ENCODE assay signal across 27 cellular contexts in genomic region chr6:136535880-136536620, GRCh38. TPM values are rescaled to one million over a fixed set of nuclear protein-coding genes. Genes with fewer than 3 reads are reported as not detected.
"Had no signal": no experiment of that assay in that cellular context is flagged by ENCODE, and none has a peak within 500 bp of the region (broad histone marks: within the 10 kb centered on the region; RNA-seq: fewer than 3 reads in every experiment).

No MANE protein-coding gene starts in this region.

- FAIRE-seq: RCC 7860 had no signal

- H3K36me3 ChIP-seq: SJSA1 had no signal

- ATAC-seq: Panc1, Right ventricle myocardium inferior had no signal

- H3K9me2 ChIP-seq: SK-N-SH had no signal

- H3K4me3 ChIP-seq: PC-9, SJSA1 had no signal

- H3K9ac ChIP-seq: SK-N-SH had no signal

- H3K27ac ChIP-seq: PC-9, RWPE1, SJSA1 had no signal

- H3K4me2 ChIP-seq: PC-9, SK-N-SH had no signal

- H3K9me3 ChIP-seq: SJSA1, SK-N-SH had no signal

- H2AFZ ChIP-seq: PC-9 had no signal

- DNase-seq: MM.1S, MV-4-11, NCI-H1092, NCI-H1105, NCI-H1417 treated with DMSO at 0.1 percent for 48 hours, NCI-H1436 treated with DMSO at 0.1 percent for 48 hours, NCI-H1694 treated with DMSO at 0.1 percent for 48 hours, NCI-H187 treated with DMSO at 0.1 percent for 48 hours, NCI-H2029, NCI-H2081, NCI-H345, NCI-H446, NCI-H510A treated with DMSO at 0.1 percent for 48 hours, NCI-H524 treated with DMSO at 0.1 percent for 48 hours, NCI-H526 treated with DMSO at 0.1 percent for 48 hours, NCI-H774, PC-9, SHP77 treated with DMSO at 0.1 percent for 48 hours, SK-N-SH, SW 1271, T-helper 1 cell had no signal

- H3K4me1 ChIP-seq: SJSA1 had no signal

RNA-seq across cellular contexts. Expression of gene MAP7, which starts 14.2 kb away (rescaled TPM):
- total RNA-seq: OCI-LY7 had no signal
